23 cellular contexts compared by ENCODE assay signal in genomic region chr3:138675393-138675792, GRCh38.
DNase-seq lines count a peak whose midpoint lies in the region; ATAC-seq, FAIRE-seq and TF ChIP-seq lines count a peak whose summit lies in the region.
"Had no signal": no experiment of that assay in that cellular context is flagged by ENCODE, and none has a peak within 500 bp of the region (broad histone marks: within the 10 kb centered on the region; RNA-seq: fewer than 3 reads in every experiment).

No MANE protein-coding gene starts in this region.

- H3K4ac ChIP-seq in H1 (replicated peaks; ENCODE audit: insufficient read length, low read depth, low read length), result no peak overlapping the region

- no peaks in the 10 kb centered on the region; the same call in 1 of the 2 replicates for H3K23me2 ChIP-seq in H1 (ENCODE audit: low read depth, low read length)

- peaks cover 60% of the 10 kb centered on the region for H3K36me3 Mint-ChIP-seq in stimulated activated memory B cell treated with anti-CD40 and anti-IgM and Interleukin-4, amounts not matched to agents 10 μg/mL and 1 μg/mL and 100 μg/mL, for 72 hours

- no peak for TF ChIP-seq CTCF in H1 (IDR thresholded peaks at IDR 0.05; ENCODE audit: control extremely low read depth in 1 of 3, insufficient read depth in 1 of 3, low read depth in 1 of 3, low read length in 3 of 3)
- TF ChIP-seq CTCF in upper lobe of right lung (IDR thresholded peaks at IDR 0.05), result no peak

- no peak overlapping the region for H2BK120ac ChIP-seq in H1 (replicated peaks; ENCODE audit: low read depth, low read length)

- H3K9me3 ChIP-seq in H1 (ENCODE audit: insufficient read depth in 2 of 2, low read depth in 1 of 2, low read length in 1 of 2) (no peaks in the 10 kb centered on the region), upper lobe of right lung (no peaks in the 10 kb centered on the region)
- H3K9me3 ChIP-seq: SJSA1 had no signal

- peak; percentile 36 for DNase-seq in A172 (ENCODE audit: low spot score)
- DNase-seq in HCEC 1CT, result peak; percentile 39
- peak; percentile 16 for DNase-seq in SK-MEL-5 (ENCODE audit: low read depth, low spot score)
- no peak for DNase-seq in H1 (ENCODE audit: low read depth in 1 of 2, low spot score in 2 of 2)
- no peak for DNase-seq in upper lobe of right lung
- no peak for DNase-seq in activated CD4-positive, CD25-positive, alpha-beta regulatory T cell (lab: John Stamatoyannopoulos, UW)
- DNase-seq: activated CD4-positive, alpha-beta memory T cell treated with anti-CD3 and anti-CD28 coated beads for 36 hours; activated naive CD8-positive, alpha-beta T cell treated with anti-CD3 and anti-CD28 coated beads, Interleukin-2, amount 50 U/mL, for 24 hours; activated T-cell treated with anti-CD3 and anti-CD28 coated beads, Interleukin-2, amount 50 U/mL, for 48 hours; GOT3; kidney; NCI-H1092; NCI-H2171 treated with DMSO at 0.1 percent for 48 hours; NK-92 treated with Interleukin-12 subunit alpha and Interleukin-12 subunit beta, amount 100 ng/mL, for 24 hours; retina had no signal

- no peak overlapping the region for H3K9ac ChIP-seq in H1 (replicated peaks in 1 of 4; ENCODE audit: extremely low read depth in 1 of 4, low read depth in 3 of 4, low read length in 3 of 4)

- POLR2A ChIA-PET in H1 (lab: Charles Lee; ENCODE audit: partially characterized antibody), result no interaction called here

- no peaks in the 10 kb centered on the region for H3K79me2 ChIP-seq in H1 (ENCODE audit: control insufficient read depth in 1 of 2, insufficient read depth in 2 of 2, low read length in 2 of 2)

- ATAC-seq in GM18519 (IDR thresholded peaks at IDR 0.05; ENCODE audit: low FRiP score, unreplicated experiment), result no peak
- no peak for ATAC-seq in upper lobe of right lung
- ATAC-seq in stimulated activated memory B cell treated with anti-CD40 and anti-IgM and Interleukin-4, amounts not matched to agents 10 μg/mL and 1 μg/mL and 100 μg/mL, for 72 hours, result no peak
- ATAC-seq: activated naive CD8-positive, alpha-beta T cell treated with anti-CD3 and anti-CD28 coated beads, Interleukin-2, amount 50 U/mL, for 24 hours had no signal

- no peak overlapping the region for H3K27ac ChIP-seq in H1 (ENCODE audit: low read depth, low read length)
- H3K27ac ChIP-seq in upper lobe of right lung, result no peak overlapping the region
- H3K27ac ChIP-seq: epithelial cell of prostate, SJSA1, vagina had no signal

- no peak overlapping the region for H2AK5ac ChIP-seq in H1 (ENCODE audit: low read depth, low read length)

- no peaks in the 10 kb centered on the region for H3K4me1 Mint-ChIP-seq in stimulated activated memory B cell treated with anti-CD40 and anti-IgM and Interleukin-4, amounts not matched to agents 10 μg/mL and 1 μg/mL and 100 μg/mL, for 72 hours
- H3K4me1 Mint-ChIP-seq: activated naive CD8-positive, alpha-beta T cell treated with anti-CD3 and anti-CD28 coated beads, Interleukin-2, amount 50 U/mL, for 24 hours had no signal

- in situ Hi-C loops in SK-MEL-5 (cut with HindIII; ENCODE audit: low pct_unique_long_range_greater_than_20kb, low sequenced_read_pairs), result no loop called here

- peaks cover 0 to 11% (median 4%) of the 10 kb centered on the region in 4 experiments; a peak in 3 of 8 replicates for H3K36me3 ChIP-seq in H1 (ENCODE audit: control insufficient read depth in 2 of 4, insufficient read depth in 4 of 4, low read length in 3 of 4)
- peaks cover 9% of the 10 kb centered on the region for H3K36me3 ChIP-seq in upper lobe of right lung

- intact Hi-C loops in upper lobe of right lung (cut with DNase I), result no loop called here

- no peak overlapping the region for H3K27ac Mint-ChIP-seq in stimulated activated memory B cell treated with anti-CD40 and anti-IgM and Interleukin-4, amounts not matched to agents 10 μg/mL and 1 μg/mL and 100 μg/mL, for 72 hours
- H3K27ac Mint-ChIP-seq: activated CD4-positive, alpha-beta memory T cell treated with anti-CD3 and anti-CD28 coated beads for 36 hours; activated naive CD8-positive, alpha-beta T cell treated with anti-CD3 and anti-CD28 coated beads, Interleukin-2, amount 50 U/mL, for 24 hours had no signal

- no peaks in the 10 kb centered on the region for H3K27me3 Mint-ChIP-seq in stimulated activated memory B cell treated with anti-CD40 and anti-IgM and Interleukin-4, amounts not matched to agents 10 μg/mL and 1 μg/mL and 100 μg/mL, for 72 hours
- H3K27me3 Mint-ChIP-seq: activated CD4-positive, alpha-beta memory T cell treated with anti-CD3 and anti-CD28 coated beads for 36 hours; activated naive CD8-positive, alpha-beta T cell treated with anti-CD3 and anti-CD28 coated beads, Interleukin-2, amount 50 U/mL, for 24 hours had no signal

- no peak overlapping the region for H2BK5ac ChIP-seq in H1 (ENCODE audit: low read depth, low read length)

- CTCF ChIA-PET in H1 (lab: Charles Lee; ENCODE audit: partially characterized antibody), result no interaction called here

- no peak overlapping the region for H2AFZ ChIP-seq in H1 (ENCODE audit: low read length)

- H3K23ac ChIP-seq in H1 (ENCODE audit: insufficient read length), result no peak overlapping the region

- no peak overlapping the region for H3K56ac ChIP-seq in H1 (replicated peaks; ENCODE audit: insufficient read length, low read depth, low read length)

- no peak for TF ChIP-seq EP300 in H1 (IDR thresholded peaks at IDR 0.05; ENCODE audit: borderline replicate concordance in 1 of 2, low read depth in 2 of 2, low read length in 2 of 2)

- H2BK20ac ChIP-seq in H1 (ENCODE audit: low read length), result no peak overlapping the region

- H3K79me1 ChIP-seq in H1 (ENCODE audit: low read depth, low read length), result no peaks in the 10 kb centered on the region

- no peak overlapping the region for H3K14ac ChIP-seq in H1 (ENCODE audit: insufficient read length)

- H3K27me3 ChIP-seq in H1 (replicated peaks in 1 of 4; ENCODE audit: control insufficient read depth in 3 of 4, extremely low read depth in 1 of 4, insufficient read depth in 3 of 4, low read length in 3 of 4) (no peaks in the 10 kb centered on the region), upper lobe of right lung (no peaks in the 10 kb centered on the region)
- H3K27me3 ChIP-seq: SJSA1, vagina had no signal

- no peak overlapping the region for H4K8ac ChIP-seq in H1 (ENCODE audit: extremely low read depth, insufficient read depth, low read length)

- H2BK12ac ChIP-seq in H1 (ENCODE audit: low read depth, low read length), result no peak overlapping the region

- no peaks in the 10 kb centered on the region for H4K20me1 ChIP-seq in H1 (replicated peaks in 1 of 2; ENCODE audit: control insufficient read depth in 1 of 2, insufficient read depth in 2 of 2, low read length in 2 of 2)

- no peak for TF ChIP-seq POLR2A in H1 (IDR thresholded peaks at IDR 0.05; ENCODE audit: control extremely low read depth in 1 of 2, low read depth in 2 of 2, low read length in 2 of 2)

- H4K91ac ChIP-seq in H1 (replicated peaks; ENCODE audit: insufficient read length, low read length), result no peak overlapping the region

- peaks cover 0 to 3% (median 0%) of the 10 kb centered on the region in 4 experiments; a peak in 1 of 7 replicates for H3K4me1 ChIP-seq in H1 (replicated peaks in 1 of 4; ENCODE audit: control insufficient read depth in 3 of 4, insufficient read depth in 4 of 4, low read length in 3 of 4)
- H3K4me1 ChIP-seq in upper lobe of right lung, result no peaks in the 10 kb centered on the region
- H3K4me1 ChIP-seq: vagina had no signal

- peaks cover 5% of the 10 kb centered on the region for H3K9me3 Mint-ChIP-seq in stimulated activated memory B cell treated with anti-CD40 and anti-IgM and Interleukin-4, amounts not matched to agents 10 μg/mL and 1 μg/mL and 100 μg/mL, for 72 hours

- H3K18ac ChIP-seq in H1 (ENCODE audit: extremely low read depth, low read length), result no peak overlapping the region

- 81% methylated on average over 1 of the region's 1 CpG; no CpG with 5 or more reads in 1 of the 2 experiments for WGBS in H1 (ENCODE audit: extremely low coverage in 1 of 2, insufficient coverage in 1 of 2, insufficient read length in 1 of 2, insufficient replicate concordance in 2 of 2, low coverage in 1 of 2, low lambda C conversion rate in 2 of 2, missing lambda C conversion rate in 1 of 2), 2 experiments

- H4K5ac ChIP-seq in H1 (ENCODE audit: insufficient read length, low read depth, low read length), result no peak overlapping the region

- no peak overlapping the region for H2BK15ac ChIP-seq in H1 (ENCODE audit: low read length)

- no peak overlapping the region for H3K4me3 ChIP-seq in H1 (ENCODE audit: extremely low read depth in 1 of 4, insufficient read depth in 2 of 4, low read depth in 3 of 4, low read length in 4 of 4)
- no peak overlapping the region for H3K4me3 ChIP-seq in upper lobe of right lung
- H3K4me3 ChIP-seq: SJSA1, vagina had no signal

- no peak for TF ChIP-seq RAD21 in H1 (IDR thresholded peaks at IDR 0.05 in 1 of 2, conservative IDR thresholded peaks at IDR 0.05 in 1 of 2; ENCODE audit: low read depth in 2 of 2, low read length in 2 of 2)

- H3K4me3 Mint-ChIP-seq in stimulated activated memory B cell treated with anti-CD40 and anti-IgM and Interleukin-4, amounts not matched to agents 10 μg/mL and 1 μg/mL and 100 μg/mL, for 72 hours, result no peak overlapping the region
- H3K4me3 Mint-ChIP-seq: activated CD4-positive, alpha-beta memory T cell treated with anti-CD3 and anti-CD28 coated beads for 36 hours; activated naive CD8-positive, alpha-beta T cell treated with anti-CD3 and anti-CD28 coated beads, Interleukin-2, amount 50 U/mL, for 24 hours; mesothelial cell of epicardium had no signal

- no peak overlapping the region for H3K4me2 ChIP-seq in H1 (ENCODE audit: insufficient read depth in 1 of 2, low read depth in 2 of 2, low read length in 2 of 2)

- no peak for FAIRE-seq in H1 (lab: Jason Lieb, UNC)
- FAIRE-seq: colon, D721Med, kidney had no signal

TF ChIP-seq in H1, 55 proteins besides CTCF, POLR2A, EP300 and RAD21:
- peak; percentile 52; the same call in 1 of the 2 replicates for TF ChIP-seq JUND (IDR thresholded peaks at IDR 0.05; ENCODE audit: low read length)
- no peak for TF ChIP-seq TEAD4 (IDR thresholded peaks at IDR 0.05; ENCODE audit: low read depth, low read length)

Comparison
In these comparisons a context has a peak if more than half of its experiments do, and no peak if none do; other contexts are left out.
1. DNase-seq: peak in A172 (single experiment), HCEC 1CT (single experiment) and SK-MEL-5 (single experiment); none in H1 (0 of 2), upper lobe of right lung (single experiment) and activated CD4-positive, CD25-positive, alpha-beta regulatory T cell (0 of 4).